ENCODE assay signal across 8 cellular contexts in genomic region chr2:196298106-196298723, GRCh38.
DNase-seq lines count a peak whose midpoint lies in the region; ATAC-seq and TF ChIP-seq lines count a peak whose summit lies in the region.
"Not testable (repeated sequence)": the region's sequence is repeated elsewhere in the genome, so short reads cannot be mapped to it uniquely, and the experiment has no call there.

No MANE protein-coding gene starts in this region.

- TF ChIP-seq CTCF in 22Rv1 (IDR thresholded peaks at IDR 0.05) (peak; percentile 83), SU-DHL-6 (IDR thresholded peaks at IDR 0.05; ENCODE audit: insufficient read depth, low read length, poor library complexity, severe bottlenecking) (peak; percentile 53), choroid plexus epithelial cell (conservative IDR thresholded peaks at IDR 0.05; ENCODE audit: low read depth, low read length) (peak; percentile 58), heart right ventricle (IDR thresholded peaks at IDR 0.05) (peak; percentile 43 to 82 (median 69)), neural cell (IDR thresholded peaks at IDR 0.05; ENCODE audit: poor library complexity, severe bottlenecking) (peak; percentile 78)

- H4K20me1 ChIP-seq in SU-DHL-6 (ENCODE audit: low read depth, low read length); neural cell (ENCODE audit: insufficient read depth): not testable (repeated sequence)

- not testable (repeated sequence) for ATAC-seq in heart right ventricle

- H3K27me3 ChIP-seq in SU-DHL-6 (ENCODE audit: low read length); heart right ventricle; neural cell (ENCODE audit: insufficient read depth, low read depth, low read length): not testable (repeated sequence)

- not testable (repeated sequence) for H3K4me2 ChIP-seq in SU-DHL-6 (ENCODE audit: low read depth, low read length, poor library complexity, severe bottlenecking); neural cell (ENCODE audit: low read length)

- intact Hi-C loops in heart right ventricle (cut with DNase I), result loop anchor here in 7 of 10 donors (1.0 to 10.0 kb wide), 11 partner anchors 39 to 464 kb away; partner anchors contain the start of gene HECW2 (in 1 of the 7)

- not testable (repeated sequence) for TF ChIP-seq EP300 in Ishikawa (IDR thresholded peaks at IDR 0.05; ENCODE audit: borderline replicate concordance); neural cell (conservative IDR thresholded peaks at IDR 0.05; ENCODE audit: poor library complexity, severe bottlenecking)

- DNase-seq in EH (ENCODE audit: low read depth), result peak; percentile 45
- DNase-seq in NCI-H345 (lab: John Stamatoyannopoulos, UW), result peak; percentile 12
- DNase-seq in choroid plexus epithelial cell (ENCODE audit: low read depth), result peak; percentile 61
- DNase-seq in heart right ventricle, result not testable (repeated sequence)

- H3K27ac ChIP-seq in 22Rv1; SU-DHL-6 (ENCODE audit: low read depth, low read length); heart right ventricle; neural cell (ENCODE audit: low read length): not testable (repeated sequence)

- not testable (repeated sequence) for H3K9me3 ChIP-seq in SU-DHL-6 (ENCODE audit: insufficient read depth, low read length); heart right ventricle; neural cell (ENCODE audit: low read length)

- not testable (repeated sequence) for H3F3A ChIP-seq in SU-DHL-6 (ENCODE audit: insufficient read depth); neural cell (ENCODE audit: insufficient read depth, low read length, poor library complexity, severe bottlenecking)

- H3K9me2 ChIP-seq in SU-DHL-6 (replicated peaks; ENCODE audit: insufficient read depth, low read length); neural cell (ENCODE audit: insufficient read depth, low read length): not testable (repeated sequence)

- peaks cover 0 to 28% (median 8%) of the 10 kb centered on the region in 9 donors for H3K4me1 ChIP-seq in heart right ventricle

- H3K9ac ChIP-seq in SU-DHL-6 (ENCODE audit: low read length); neural cell (ENCODE audit: low read length): not testable (repeated sequence)

- TF ChIP-seq RAD21 in Ishikawa (IDR thresholded peaks at IDR 0.05; ENCODE audit: low read depth) (peak; percentile 68), neural cell (conservative IDR thresholded peaks at IDR 0.05) (peak; percentile 86)

- not testable (repeated sequence) for H3K79me2 ChIP-seq in SU-DHL-6 (ENCODE audit: insufficient read depth, low read length); neural cell (replicated peaks; ENCODE audit: insufficient read depth, low read length)

- not testable (repeated sequence) for H3K4me3 ChIP-seq in SU-DHL-6 (ENCODE audit: insufficient read depth, low read length, poor library complexity, severe bottlenecking); choroid plexus epithelial cell (ENCODE audit: low read depth, low read length); heart right ventricle; neural cell (ENCODE audit: low read length)

- 62% methylated on average over 8 of the region's 8 CpGs for WGBS in heart right ventricle, 2 donors

- H3K36me3 ChIP-seq in SU-DHL-6 (ENCODE audit: low read length); neural cell (ENCODE audit: insufficient read depth, low read length): not testable (repeated sequence)
- peaks cover 0 to 67% (median 0%) of the 10 kb centered on the region in 9 donors for H3K36me3 ChIP-seq in heart right ventricle

- H2AFZ ChIP-seq in SU-DHL-6 (ENCODE audit: low read depth, low read length, severe bottlenecking); neural cell (ENCODE audit: low read depth, low read length): not testable (repeated sequence)

TF ChIP-seq in neural cell, 6 proteins besides CTCF, POLR2A, EP300 and RAD21:
- TF ChIP-seq SMC3 (conservative IDR thresholded peaks at IDR 0.05; ENCODE audit: poor library complexity), result peak; percentile 84
